Comparison of ENCODE assay signal across 6 cellular contexts in the genomic region with DNA sequence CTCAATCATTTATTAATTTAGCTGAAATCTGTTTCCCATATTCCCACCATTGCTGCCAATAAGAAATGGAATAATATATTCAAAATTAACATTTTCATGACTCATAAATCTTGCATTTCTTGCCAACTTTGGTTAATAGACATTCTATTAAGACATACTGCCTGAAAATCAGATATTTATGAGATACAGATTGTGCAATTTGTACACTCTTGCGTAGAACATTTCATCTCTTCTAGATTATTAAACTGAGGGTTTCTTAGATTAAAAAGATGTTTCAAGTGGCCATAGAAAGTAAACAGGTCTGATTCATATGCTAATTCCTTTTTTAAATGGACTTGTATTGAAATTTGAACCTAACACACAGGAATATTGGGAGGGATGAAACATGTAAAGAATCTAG.
"Had no signal": no experiment of that assay in that cellular context is flagged by ENCODE, and none has a peak within 500 bp of the region (broad histone marks: within the 10 kb centered on the region; RNA-seq: fewer than 3 reads in every experiment).

No MANE protein-coding gene starts in this region.

- ATAC-seq: GM23338, K562 had no signal

- DNase-seq: H9, HCEC 1CT, KG1 had no signal

- H2AFZ ChIP-seq: GM23338 had no signal

- H3K27ac ChIP-seq: HL-60 had no signal

- H3K4me3 ChIP-seq: GM23338, K562 had no signal

- H3K4me2 ChIP-seq: GM23338 had no signal
